In the genomic region with DNA sequence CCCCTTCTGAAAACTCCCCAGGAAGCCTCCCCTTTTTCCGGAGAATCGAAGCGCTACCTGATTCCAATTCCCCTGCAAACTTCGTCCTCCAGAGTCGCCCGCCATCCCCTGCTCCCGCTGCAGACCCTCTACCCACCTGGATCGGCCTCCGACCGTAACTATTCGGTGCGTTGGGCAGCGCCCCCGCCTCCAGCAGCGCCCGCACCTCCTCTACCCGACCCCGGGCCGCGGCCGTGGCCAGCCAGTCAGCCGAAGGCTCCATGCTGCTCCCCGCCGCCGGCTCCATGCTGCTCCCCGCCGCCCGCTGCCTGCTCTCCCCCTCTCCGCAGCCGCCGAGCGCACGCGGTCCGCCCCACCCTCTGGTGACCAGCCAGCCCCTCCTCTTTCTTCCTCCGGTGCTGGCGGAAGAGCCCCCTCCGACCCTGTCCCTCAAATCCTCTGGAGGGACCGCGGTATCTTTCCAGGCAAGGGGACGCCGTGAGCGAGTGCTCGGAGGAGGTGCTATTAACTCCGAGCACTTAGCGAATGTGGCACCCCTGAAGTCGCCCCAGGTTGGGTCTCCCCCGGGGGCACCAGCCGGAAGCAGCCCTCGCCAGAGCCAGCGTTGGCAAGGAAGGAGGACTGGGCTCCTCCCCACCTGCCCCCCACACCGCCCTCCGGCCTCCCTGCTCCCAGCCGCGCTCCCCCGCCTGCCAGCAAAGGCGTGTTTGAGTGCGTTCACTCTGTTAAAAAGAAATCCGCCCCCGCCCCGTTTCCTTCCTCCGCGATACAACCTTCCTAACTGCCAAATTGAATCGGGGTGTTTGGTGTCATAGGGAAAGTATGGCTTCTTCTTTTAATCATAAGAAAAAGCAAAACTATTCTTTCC, we compare ENCODE assay signal across 7 cellular contexts. TPM values are rescaled to one million over a fixed set of nuclear protein-coding genes. Genes with fewer than 3 reads are reported as not detected.
DNase-seq lines count a peak whose midpoint lies in the region; ATAC-seq and TF ChIP-seq lines count a peak whose summit lies in the region.

No MANE protein-coding gene starts in this region.

- H3K9me3 ChIP-seq in prostate gland, result no peaks in the 10 kb centered on the region

- TF ChIP-seq POLR2A in GM18526 (IDR thresholded peaks at IDR 0.05; ENCODE audit: extremely low read depth, insufficient read length) (peak; percentile 40), prostate gland (IDR thresholded peaks at IDR 0.05) (no peak)

- 2% methylated on average over 64 of the region's 64 CpGs for WGBS in prostate gland

- TF ChIP-seq CTCF in prostate gland (IDR thresholded peaks at IDR 0.05), result no peak

- no peak overlapping the region for H3K27ac ChIP-seq in prostate gland

- peaks cover 2% of the 10 kb centered on the region for H3K36me3 Mint-ChIP-seq in activated T-cell treated with anti-CD3 and anti-CD28 coated beads, Interleukin-2, amount 50 U/mL, for 4 hours (ENCODE audit: insufficient read depth)

- H3K4me3 ChIP-seq in prostate gland, result peak overlapping the region; percentile 4 to 12

- no peaks in the 10 kb centered on the region for H3K36me3 ChIP-seq in prostate gland

- H3K27me3 Mint-ChIP-seq in activated T-cell treated with anti-CD3 and anti-CD28 coated beads, Interleukin-2, amount 50 U/mL, for 4 hours (ENCODE audit: low read depth), result peaks cover 90% of the 10 kb centered on the region

- peaks cover 60% of the 10 kb centered on the region for H3K27me3 ChIP-seq in prostate gland (replicated peaks; ENCODE audit: insufficient read depth)

- peak; percentile 73 for DNase-seq in NCI-H2196 treated with DMSO at 0.1 percent for 48 hours (lab: John Stamatoyannopoulos, UW; ENCODE audit: unreplicated experiment)
- peak; percentile 48 for DNase-seq in activated T-cell treated with anti-CD3 and anti-CD28 coated beads, Interleukin-2, amount 50 U/mL, for 4 hours
- DNase-seq in Right ventricle myocardium superior, result peak; percentile 46
- DNase-seq in prostate gland (ENCODE audit: low spot score), result no peak
- no peak for DNase-seq in NK-92 (lab: John Stamatoyannopoulos, UW; ENCODE audit: unreplicated experiment)

- H3K4me1 Mint-ChIP-seq in activated T-cell treated with anti-CD3 and anti-CD28 coated beads, Interleukin-2, amount 50 U/mL, for 4 hours (ENCODE audit: low read depth), result peaks cover 16% of the 10 kb centered on the region

- H3K9me3 Mint-ChIP-seq in activated T-cell treated with anti-CD3 and anti-CD28 coated beads, Interleukin-2, amount 50 U/mL, for 4 hours, result peaks cover 6% of the 10 kb centered on the region

- H3K4me3 Mint-ChIP-seq in activated T-cell treated with anti-CD3 and anti-CD28 coated beads, Interleukin-2, amount 50 U/mL, for 4 hours, result peak overlapping the region; percentile 79

- intact Hi-C loops in Right ventricle myocardium superior (cut with DNase I), result no loop called here
- intact Hi-C loops in prostate gland (cut with DNase I), result no loop called here

- H3K4me1 ChIP-seq in prostate gland (replicated peaks), result no peaks in the 10 kb centered on the region

- ATAC-seq in HG02840 (IDR thresholded peaks at IDR 0.05; ENCODE audit: low FRiP score, unreplicated experiment), result peak; percentile 46
- peak; percentile 65 to 78 for ATAC-seq in activated T-cell treated with anti-CD3 and anti-CD28 coated beads, Interleukin-2, amount 50 U/mL, for 4 hours
- peak; percentile 62 for ATAC-seq in Right ventricle myocardium superior (ENCODE audit: poor library complexity)

RNA-seq across cellular contexts. Expression of gene CDKN2A, which starts 19.4 kb away (rescaled TPM):
- 1 to 10 TPM; 1.2 to 2.7 (median 1.4) TPM for total RNA-seq in activated T-cell treated with anti-CD3 and anti-CD28 coated beads, Interleukin-2, amount 50 U/mL, for 4 hours
- 0.67 TPM for total RNA-seq in Right ventricle myocardium superior
- 1 to 10 TPM in 1 of 2 donors, under 1 TPM in 1; 0.55 to 4.5 TPM for total RNA-seq in prostate gland

RNA-seq across cellular contexts. Expression of gene CDKN2B-AS1, which starts 19.8 kb away (rescaled TPM):
- under 1 TPM in 1 of 3 donors, not detected in 2; 0.60 TPM for total RNA-seq in activated T-cell treated with anti-CD3 and anti-CD28 coated beads, Interleukin-2, amount 50 U/mL, for 4 hours
- total RNA-seq in Right ventricle myocardium superior, result not detected
- total RNA-seq in prostate gland, result under 1 TPM in 1 of 2 donors, not detected in 1; 0.62 TPM

RNA-seq across cellular contexts. Expression of gene CDKN2B, which starts 34.3 kb away (rescaled TPM):
- total RNA-seq in activated T-cell treated with anti-CD3 and anti-CD28 coated beads, Interleukin-2, amount 50 U/mL, for 4 hours, result under 1 TPM in 2 of 3 donors, not detected in 1; 0.16 to 0.40 TPM
- total RNA-seq in Right ventricle myocardium superior, result 2.3 TPM
- total RNA-seq in prostate gland, result 1 to 10 TPM; 5.4 to 8.8 TPM

Comparison
In these comparisons a context has a peak if more than half of its experiments do, and no peak if none do; other contexts are left out.
1. DNase-seq: peak in NCI-H2196 treated with DMSO at 0.1 percent for 48 hours (single experiment), activated T-cell treated with anti-CD3 and anti-CD28 coated beads, Interleukin-2, amount 50 U/mL, for 4 hours (single experiment) and Right ventricle myocardium superior (single experiment); none in prostate gland (single experiment) and NK-92 (single experiment).
2. Peak in every context shown above with its lines, with median percentiles within 50 percentile points of each other: ATAC-seq.